In genomic region chr11:43547900-43548381, GRCh38 we compare ENCODE assay signal across 10 cellular contexts.
A peak's percentile ranks its signal among the peaks of the same experiment; 100 is the strongest.
DNase-seq lines count a peak whose midpoint lies in the region; TF ChIP-seq lines count a peak whose summit lies in the region.
"Had no signal": no experiment of that assay in that cellular context is flagged by ENCODE, and none has a peak within 500 bp of the region (broad histone marks: within the 10 kb centered on the region; RNA-seq: fewer than 3 reads in every experiment).

No MANE protein-coding gene starts in this region.

- no peak overlapping the region for H4K8ac ChIP-seq in mesendoderm (ENCODE audit: low read depth, low read length)

- H3K56ac ChIP-seq in mesendoderm (ENCODE audit: low read length) = no peak overlapping the region

- DNase-seq in NCI-H748 (lab: John Stamatoyannopoulos, UW; ENCODE audit: unreplicated experiment) (peak; percentile 39), NCI-H748 treated with DMSO at 0.1 percent for 48 hours (lab: John Stamatoyannopoulos, UW) (no peak), stomach (peak; percentile 41), 8988T (no peak), CD1c-positive myeloid dendritic cell (ENCODE audit: extremely low spot score) (no peak), mesendoderm (no peak)
- DNase-seq: activated T-cell treated with anti-CD3 and anti-CD28 coated beads, Interleukin-2, amount 50 U/mL, for 48 hours; T-helper 1 cell had no signal

- H3K36me3 ChIP-seq in iPS-15b (ENCODE audit: control insufficient read depth, insufficient read depth, low read length) = no peaks in the 10 kb centered on the region
- H3K36me3 ChIP-seq in stomach = no peaks in the 10 kb centered on the region
- H3K36me3 ChIP-seq in mesendoderm (ENCODE audit: control insufficient read depth, insufficient read depth, low read length) = no peaks in the 10 kb centered on the region

- H3K23ac ChIP-seq in mesendoderm (ENCODE audit: low read length) = no peak overlapping the region

- H2AK5ac ChIP-seq in mesendoderm (ENCODE audit: low read length) = no peak overlapping the region

- H3K9me3 ChIP-seq in iPS-15b (ENCODE audit: control insufficient read depth, insufficient read depth, low read length) (no peaks in the 10 kb centered on the region), stomach (no peaks in the 10 kb centered on the region)

- no peak overlapping the region for H3K18ac ChIP-seq in mesendoderm (ENCODE audit: low read length)

- H2BK15ac ChIP-seq in mesendoderm (replicated peaks; ENCODE audit: low read depth) = no peak overlapping the region

- no peak for TF ChIP-seq CTCF in stomach (IDR thresholded peaks at IDR 0.05)

- H3K27me3 ChIP-seq in iPS-15b (ENCODE audit: control insufficient read depth, insufficient read depth, low read length) (peaks cover 69% of the 10 kb centered on the region), stomach (peaks cover 5 to 38% (median 18%) of the 10 kb centered on the region in 3 donors), mesendoderm (ENCODE audit: insufficient read depth, low read length, poor library complexity) (peaks cover 2% of the 10 kb centered on the region)

- TF ChIP-seq EP300 in stomach (IDR thresholded peaks at IDR 0.05) = no peak

- H3K4me3 ChIP-seq in iPS-15b (ENCODE audit: low read depth, low read length) (peak overlapping the region; percentile 48), stomach (peak overlapping the region; percentile 39 to 45 (median 40)), mesendoderm (ENCODE audit: low read length) (no peak overlapping the region)

- H3K4me2 ChIP-seq in mesendoderm (ENCODE audit: low read length) = no peak overlapping the region

- peak overlapping the region; percentile 29 for H3K27ac ChIP-seq in angular gyrus (ENCODE audit: low read depth, low read length)
- H3K27ac ChIP-seq in stomach = peak overlapping the region in 4 of 5 donors; percentile 1 to 64 (median 32)
- H3K27ac ChIP-seq in mesendoderm (ENCODE audit: low read depth, low read length) = no peak overlapping the region

- intact Hi-C loops in stomach (cut with DNase I; ENCODE audit: low total_unique reads) = no loop called here

- no peak overlapping the region for H3K4ac ChIP-seq in mesendoderm (ENCODE audit: low read depth, low read length)

- H3K4me1 ChIP-seq in iPS-15b (ENCODE audit: control insufficient read depth, insufficient read depth, low read length) = peaks cover 10% of the 10 kb centered on the region
- H3K4me1 ChIP-seq in stomach = peaks cover 13 to 19% (median 14%) of the 10 kb centered on the region in 4 donors
- peaks cover 2% of the 10 kb centered on the region for H3K4me1 ChIP-seq in mesendoderm (ENCODE audit: control insufficient read depth, low read depth, low read length)

- H3K79me2 ChIP-seq in mesendoderm (ENCODE audit: control insufficient read depth, insufficient read depth, low read length) = no peaks in the 10 kb centered on the region

- H3K9ac ChIP-seq in iPS-15b (ENCODE audit: low read depth, low read length) (no peak overlapping the region), mesendoderm (ENCODE audit: low read length) (no peak overlapping the region)

- TF ChIP-seq POLR2A in stomach (IDR thresholded peaks at IDR 0.05) = no peak

- no peaks in the 10 kb centered on the region for H3K79me1 ChIP-seq in mesendoderm (ENCODE audit: low read length)

- no peak overlapping the region for H2BK5ac ChIP-seq in mesendoderm (ENCODE audit: low read length)

- 25 to 69% (median 43%) methylated on average over 4 to 48 of the region's 49 CpGs; no CpG with 5 or more reads in 1 of the 5 donors for WGBS in stomach, 5 donors
- WGBS in mesendoderm (ENCODE audit: extremely low coverage, insufficient coverage, low lambda C conversion rate) = no CpG with 5 or more reads among the region's 49 CpGs

- no peak overlapping the region for H2BK120ac ChIP-seq in mesendoderm (ENCODE audit: low read depth, low read length)

- no peak overlapping the region for H4K5ac ChIP-seq in mesendoderm (ENCODE audit: low read length)

Comparison
In these comparisons a context has a peak if more than half of its experiments do, and no peak if none do; other contexts are left out.
1. DNase-seq: peak in NCI-H748 (single experiment) and stomach (single experiment); none in NCI-H748 treated with DMSO at 0.1 percent for 48 hours (single experiment), 8988T (single experiment), CD1c-positive myeloid dendritic cell (single experiment) and mesendoderm (single experiment).